6 cellular contexts compared by ENCODE assay signal in the genomic region with DNA sequence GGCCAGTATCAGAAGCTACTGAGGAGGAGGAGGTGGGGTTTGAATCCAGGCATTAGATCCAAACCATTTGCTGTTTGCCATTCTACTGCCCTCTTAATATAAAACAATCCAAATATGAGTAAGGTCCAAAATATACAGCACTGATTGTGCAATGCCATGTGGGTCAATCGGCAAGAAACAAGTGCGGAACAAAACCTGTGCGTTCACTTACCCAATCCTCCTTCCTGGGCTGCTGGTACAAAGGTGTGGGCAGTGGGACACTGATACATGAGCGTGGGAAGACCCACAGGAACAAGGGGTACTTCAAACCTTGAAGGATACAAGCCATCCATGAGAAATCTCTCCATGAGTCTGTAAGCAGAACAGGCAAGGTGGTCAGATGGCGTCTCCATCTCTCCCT. TPM values are rescaled to one million over a fixed set of nuclear protein-coding genes. Genes with fewer than 3 reads are reported as not detected.
"Had no signal": no experiment of that assay in that cellular context is flagged by ENCODE, and none has a peak within 500 bp of the region (broad histone marks: within the 10 kb centered on the region; RNA-seq: fewer than 3 reads in every experiment).

No MANE protein-coding gene starts in this region.

RNA-seq across cellular contexts. Expression of gene ACR, which starts 39.6 kb away (rescaled TPM):
- total RNA-seq: HepG2, HT-29, HT1080, IMR-90, K562 had no signal
- polyA plus RNA-seq: IgD-negative memory B cell, IMR-90, K562 had no signal
